Comparison of ENCODE assay signal across 10 cellular contexts in genomic region chr3:7876741-7877297, GRCh38.
A peak's percentile ranks its signal among the peaks of the same experiment; 100 is the strongest.
DNase-seq lines count a peak whose midpoint lies in the region; ATAC-seq and FAIRE-seq lines count a peak whose summit lies in the region.
"Had no signal": no experiment of that assay in that cellular context is flagged by ENCODE, and none has a peak within 500 bp of the region (broad histone marks: within the 10 kb centered on the region; RNA-seq: fewer than 3 reads in every experiment).

No MANE protein-coding gene starts in this region.

- peak; percentile 76 for ATAC-seq in activated T-helper 17 cell treated with anti-CD3 and anti-CD28 coated beads, Interleukin-2, amount 50 U/mL, for 72 hours (replicated peaks)

- H3K9me3 Mint-ChIP-seq in activated T-helper 17 cell treated with anti-CD3 and anti-CD28 coated beads, Interleukin-2, amount 50 U/mL, for 72 hours = peaks cover 11% of the 10 kb centered on the region

- no CpG with 5 or more reads among the region's 3 CpGs for WGBS in mesendoderm (ENCODE audit: extremely low coverage, insufficient coverage, low lambda C conversion rate)

- no peak overlapping the region for H3K56ac ChIP-seq in mesendoderm (ENCODE audit: low read length)

- H2BK120ac ChIP-seq in mesendoderm (ENCODE audit: low read depth, low read length) = no peak overlapping the region

- no peaks in the 10 kb centered on the region for H3K79me2 ChIP-seq in mesendoderm (ENCODE audit: control insufficient read depth, insufficient read depth, low read length)

- peak; percentile 1 for DNase-seq in activated CD8-positive, alpha-beta memory T cell treated with anti-CD3 and anti-CD28 coated beads for 1 hour (ENCODE audit: extremely low read depth in 1 of 2, low read depth in 1 of 2)
- no peak for DNase-seq in activated CD8-positive, alpha-beta memory T cell treated with anti-CD3 and anti-CD28 coated beads, Interleukin-2, amount 50 U/mL, for 48 hours
- DNase-seq in mesendoderm = peak; percentile 38
- DNase-seq in urothelium cell line (ENCODE audit: low spot score) = peak; percentile 30
- no peak for DNase-seq in cortex of kidney (lab: John Stamatoyannopoulos, UW)
- DNase-seq in AML-193 (lab: John Stamatoyannopoulos, UW) = no peak
- no peak for DNase-seq in islet precursor cell
- DNase-seq: glutamatergic neuron, NCI-H1694 had no signal

- H2BK15ac ChIP-seq in mesendoderm (replicated peaks; ENCODE audit: low read depth) = no peak overlapping the region

- H4K5ac ChIP-seq in mesendoderm (ENCODE audit: low read length) = no peak overlapping the region

- H3K4me3 Mint-ChIP-seq in activated T-helper 17 cell treated with anti-CD3 and anti-CD28 coated beads, Interleukin-2, amount 50 U/mL, for 72 hours = peak overlapping the region; percentile 53

- H2BK5ac ChIP-seq in mesendoderm (ENCODE audit: low read length) = no peak overlapping the region

- no peak overlapping the region for H3K18ac ChIP-seq in mesendoderm (ENCODE audit: low read length)

- no peak overlapping the region for H3K9ac ChIP-seq in mesendoderm (ENCODE audit: low read length)

- H3K23ac ChIP-seq in mesendoderm (ENCODE audit: low read length) = no peak overlapping the region

- H2AK5ac ChIP-seq in mesendoderm (ENCODE audit: low read length) = no peak overlapping the region

- H3K27ac Mint-ChIP-seq in activated T-helper 17 cell treated with anti-CD3 and anti-CD28 coated beads, Interleukin-2, amount 50 U/mL, for 72 hours = peak overlapping the region; percentile 55

- H3K27ac ChIP-seq in mesendoderm (ENCODE audit: low read depth, low read length) = no peak overlapping the region

- no peaks in the 10 kb centered on the region for H3K4me1 ChIP-seq in mesendoderm (ENCODE audit: control insufficient read depth, low read depth, low read length)

- FAIRE-seq in urothelium cell line (lab: Jason Lieb, UNC) = no peak

- H4K8ac ChIP-seq in mesendoderm (ENCODE audit: low read depth, low read length) = no peak overlapping the region

- no peaks in the 10 kb centered on the region for H3K79me1 ChIP-seq in mesendoderm (ENCODE audit: low read length)

- peaks cover 9% of the 10 kb centered on the region for H3K4me1 Mint-ChIP-seq in activated T-helper 17 cell treated with anti-CD3 and anti-CD28 coated beads, Interleukin-2, amount 50 U/mL, for 72 hours

- H3K36me3 Mint-ChIP-seq in activated T-helper 17 cell treated with anti-CD3 and anti-CD28 coated beads, Interleukin-2, amount 50 U/mL, for 72 hours (ENCODE audit: low read depth) = no peaks in the 10 kb centered on the region

- H3K4me2 ChIP-seq in mesendoderm (ENCODE audit: low read length) = no peak overlapping the region

- H3K4ac ChIP-seq in mesendoderm (ENCODE audit: low read depth, low read length) = no peak overlapping the region

- no peaks in the 10 kb centered on the region for H3K36me3 ChIP-seq in mesendoderm (ENCODE audit: control insufficient read depth, insufficient read depth, low read length)

- H3K4me3 ChIP-seq in mesendoderm (ENCODE audit: low read length) = no peak overlapping the region

- H3K27me3 ChIP-seq in mesendoderm (ENCODE audit: insufficient read depth, low read length, poor library complexity) = no peaks in the 10 kb centered on the region

- no peaks in the 10 kb centered on the region for H3K27me3 Mint-ChIP-seq in activated T-helper 17 cell treated with anti-CD3 and anti-CD28 coated beads, Interleukin-2, amount 50 U/mL, for 72 hours

Comparison
In these comparisons a context has a peak if more than half of its experiments do, and no peak if none do; other contexts are left out.
1. DNase-seq: peak in activated CD8-positive, alpha-beta memory T cell treated with anti-CD3 and anti-CD28 coated beads for 1 hour (2 of 2), mesendoderm (single experiment) and urothelium cell line (single experiment); none in activated CD8-positive, alpha-beta memory T cell treated with anti-CD3 and anti-CD28 coated beads, Interleukin-2, amount 50 U/mL, for 48 hours (single experiment), cortex of kidney (single experiment), AML-193 (0 of 2) and islet precursor cell (single experiment).